Comparison of ENCODE assay signal across 8 cellular contexts in genomic region chr1:91501527-91501859, GRCh38. TPM values are rescaled to one million over a fixed set of nuclear protein-coding genes. Genes with fewer than 3 reads are reported as not detected.
DNase-seq lines count a peak whose midpoint lies in the region; ATAC-seq lines count a peak whose summit lies in the region.

No MANE protein-coding gene starts in this region.

- H3K27ac Mint-ChIP-seq in CD4-positive, CD25-positive, alpha-beta regulatory T cell: peak overlapping the region in 2 of 3 donors; percentile 11 to 87

- peak in 1 of 3 donors; percentile 51 for DNase-seq in CD4-positive, CD25-positive, alpha-beta regulatory T cell
- DNase-seq in NCI-H526 treated with DMSO at 0.1 percent for 48 hours (lab: John Stamatoyannopoulos, UW) (peak; percentile 89), SHP77 treated with DMSO at 0.1 percent for 48 hours (lab: John Stamatoyannopoulos, UW) (no peak)

- no peaks in the 10 kb centered on the region for H3K9me3 ChIP-seq in CD4-positive, CD25-positive, alpha-beta regulatory T cell (ENCODE audit: control insufficient read depth in 2 of 2, low read length in 2 of 2)
- H3K9me3 ChIP-seq in muscle layer of duodenum (ENCODE audit: control insufficient read depth in 1 of 2, low read length in 2 of 2): no peaks in the 10 kb centered on the region

- no peaks in the 10 kb centered on the region for H3K27me3 ChIP-seq in CD4-positive, CD25-positive, alpha-beta regulatory T cell (ENCODE audit: control insufficient read depth, insufficient read depth, low read length)
- no peaks in the 10 kb centered on the region for H3K27me3 ChIP-seq in muscle layer of duodenum (ENCODE audit: low read depth, low read length)

- H3K4me3 ChIP-seq in CD4-positive, CD25-positive, alpha-beta regulatory T cell (ENCODE audit: low read depth, low read length): peak overlapping the region; percentile 92
- peak overlapping the region; percentile 78 to 81 for H3K4me3 ChIP-seq in muscle layer of duodenum (ENCODE audit: low read depth in 1 of 2, low read length in 2 of 2)

- H3K4me1 Mint-ChIP-seq in CD4-positive, CD25-positive, alpha-beta regulatory T cell: peaks cover 19 to 41% (median 28%) of the 10 kb centered on the region in 4 donors

- no peak for ATAC-seq in CD4-positive, CD25-positive, alpha-beta regulatory T cell (ENCODE audit: low read depth in 2 of 2)
- ATAC-seq in GM18909 (IDR thresholded peaks at IDR 0.05; ENCODE audit: poor library complexity, unreplicated experiment) (peak; percentile 22), HG03159 (IDR thresholded peaks at IDR 0.05; ENCODE audit: unreplicated experiment) (peak; percentile 30), GM19023 (IDR thresholded peaks at IDR 0.05; ENCODE audit: unreplicated experiment) (no peak)

- H3K9me3 Mint-ChIP-seq in CD4-positive, CD25-positive, alpha-beta regulatory T cell: no peaks in the 10 kb centered on the region

- peaks cover 6% of the 10 kb centered on the region for H3K27me3 Mint-ChIP-seq in CD4-positive, CD25-positive, alpha-beta regulatory T cell

- H3K36me3 Mint-ChIP-seq in CD4-positive, CD25-positive, alpha-beta regulatory T cell: no peaks in the 10 kb centered on the region

- H3K27ac ChIP-seq in CD4-positive, CD25-positive, alpha-beta regulatory T cell (ENCODE audit: insufficient read depth, low read length, poor library complexity, severe bottlenecking): peak overlapping the region; percentile 71
- H3K27ac ChIP-seq in cingulate gyrus (ENCODE audit: low read depth, low read length) (peak overlapping the region; percentile 94), muscle layer of duodenum (ENCODE audit: low read length) (peak overlapping the region; percentile 90)

- H3K4me1 ChIP-seq in CD4-positive, CD25-positive, alpha-beta regulatory T cell (ENCODE audit: control insufficient read depth, insufficient read depth, low read length, poor library complexity, severe bottlenecking): peaks cover 16% of the 10 kb centered on the region
- peaks cover 0 to 6% of the 10 kb centered on the region in 2 donors for H3K4me1 ChIP-seq in muscle layer of duodenum (ENCODE audit: control insufficient read depth in 1 of 2, insufficient read depth in 2 of 2, low read length in 2 of 2)

- H3K36me3 ChIP-seq in CD4-positive, CD25-positive, alpha-beta regulatory T cell (ENCODE audit: control insufficient read depth, insufficient read depth, low read length): no peaks in the 10 kb centered on the region
- no peaks in the 10 kb centered on the region for H3K36me3 ChIP-seq in muscle layer of duodenum (ENCODE audit: control insufficient read depth in 1 of 2, insufficient read depth in 2 of 2, low read length in 2 of 2)

- H3K4me3 Mint-ChIP-seq in CD4-positive, CD25-positive, alpha-beta regulatory T cell: no peak overlapping the region

RNA-seq across cellular contexts. Expression of gene CDC7, which starts 0.8 kb away (rescaled TPM):
- total RNA-seq in CD4-positive, CD25-positive, alpha-beta regulatory T cell: 6.2 TPM
- polyA plus RNA-seq in CD4-positive, CD25-positive, alpha-beta regulatory T cell: 1 to 10 TPM; 3.9 to 7.9 (median 5.4) TPM

Comparison
In these comparisons a context has a peak if more than half of its experiments do, and no peak if none do; other contexts are left out.
1. ATAC-seq: peak in GM18909 (single experiment) and HG03159 (single experiment); none in CD4-positive, CD25-positive, alpha-beta regulatory T cell (0 of 2) and GM19023 (single experiment).
2. Peak in every context shown above with its lines, with median percentiles within 50 percentile points of each other: H3K27ac ChIP-seq.